8 cellular contexts compared by ENCODE assay signal in the genomic region with DNA sequence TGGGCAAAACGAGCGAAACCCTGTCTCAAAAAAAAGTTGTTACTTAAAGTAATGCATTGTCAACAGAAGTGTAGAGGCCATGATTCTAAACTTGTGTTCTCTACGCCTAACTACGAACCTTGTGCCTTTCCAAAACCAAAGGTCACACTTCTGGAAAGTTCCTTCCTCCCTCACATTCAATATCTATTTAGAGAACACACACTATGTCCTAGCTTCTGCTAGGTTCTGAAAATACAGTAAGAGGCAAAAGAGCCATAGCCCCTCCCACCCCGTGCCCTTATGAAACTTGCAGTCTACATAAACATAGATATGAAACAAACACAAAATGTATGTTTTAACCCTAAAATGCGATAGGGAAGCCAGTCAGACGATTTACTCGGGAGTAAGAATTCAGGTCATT. TPM values are rescaled to one million over a fixed set of nuclear protein-coding genes. Genes with fewer than 3 reads are reported as not detected.
A peak's percentile ranks its signal among the peaks of the same experiment; 100 is the strongest.
DNase-seq lines count a peak whose midpoint lies in the region; ATAC-seq and TF ChIP-seq lines count a peak whose summit lies in the region.

No MANE protein-coding gene starts in this region.

- peak overlapping the region; percentile 87 for H3K4me3 Mint-ChIP-seq in WTC11

- DNase-seq in AG04449 (ENCODE audit: low read depth, low spot score) = no peak
- no peak for DNase-seq in WTC11 (ENCODE audit: low spot score)
- DNase-seq in left ventricle myocardium inferior = no peak
- no peak for DNase-seq in smooth muscle cell (lab: John Stamatoyannopoulos, UW; ENCODE audit: unreplicated experiment)
- no peak for DNase-seq in ureter (ENCODE audit: low spot score)
- no peak for DNase-seq in DMS 273 treated with DMSO at 0.1 percent for 48 hours (lab: John Stamatoyannopoulos, UW)
- no peak for DNase-seq in NCI-H748 treated with DMSO at 0.1 percent for 48 hours (lab: John Stamatoyannopoulos, UW)

- no peaks in the 10 kb centered on the region for H3K79me2 ChIP-seq in smooth muscle cell (ENCODE audit: low read depth)

- H3K27me3 Mint-ChIP-seq in WTC11 (ENCODE audit: low read depth) = peaks cover 8% of the 10 kb centered on the region; the same call in 1 of the 2 replicates

- peaks cover 5% of the 10 kb centered on the region for H3K4me1 Mint-ChIP-seq in WTC11

- H2AFZ ChIP-seq in smooth muscle cell (ENCODE audit: low read depth) = peak overlapping the region; percentile 100

- H3K4me3 ChIP-seq in AG04449 (ENCODE audit: low read depth, low read length) = peak overlapping the region; percentile 66
- H3K4me3 ChIP-seq in left ventricle myocardium inferior = peak overlapping the region; percentile 72
- peak overlapping the region; percentile 65 for H3K4me3 ChIP-seq in smooth muscle cell

- no peaks in the 10 kb centered on the region for H4K20me1 ChIP-seq in smooth muscle cell (ENCODE audit: low read depth)

- H3F3A ChIP-seq in smooth muscle cell (ENCODE audit: low read depth) = peaks cover 7% of the 10 kb centered on the region

- ATAC-seq in GM21825 (IDR thresholded peaks at IDR 0.05; ENCODE audit: unreplicated experiment) = peak; percentile 11
- ATAC-seq in WTC11 = no peak

- CTCF ChIA-PET in AG04449 (lab: Yijun Ruan, JAX) = interaction anchor here (0.8 to 7.1 kb wide), 53 partner anchors 9 to 745 kb away, joined by 3 to 205 read pairs (median 5); a partner anchor contains a TSS
- CTCF ChIA-PET in WTC11 (lab: Charles Lee) = interaction anchor here (0.8 to 3.2 kb wide), 32 partner anchors 10 to 745 kb away, joined by 3 to 134 read pairs (median 4); a partner anchor contains a TSS

- peak overlapping the region; percentile 96 for H3K4me2 ChIP-seq in smooth muscle cell

- H3K36me3 ChIP-seq in left ventricle myocardium inferior = no peaks in the 10 kb centered on the region
- H3K36me3 ChIP-seq in smooth muscle cell (ENCODE audit: low read depth) = no peaks in the 10 kb centered on the region

- H3K36me3 Mint-ChIP-seq in WTC11 = no peaks in the 10 kb centered on the region

- no peak overlapping the region for H3K27ac Mint-ChIP-seq in WTC11

- H3K27me3 ChIP-seq in left ventricle myocardium inferior (ENCODE audit: low read depth) (no peaks in the 10 kb centered on the region), smooth muscle cell (ENCODE audit: low read depth) (no peaks in the 10 kb centered on the region)

- TF ChIP-seq CTCF in AG04449 (IDR thresholded peaks at IDR 0.05; ENCODE audit: insufficient read depth, low read length, missing control alignments) (no peak), WTC11 (IDR thresholded peaks at IDR 0.05) (no peak), left ventricle myocardium inferior (IDR thresholded peaks at IDR 0.05; ENCODE audit: borderline replicate concordance) (no peak), smooth muscle cell (IDR thresholded peaks at IDR 0.05; ENCODE audit: borderline replicate concordance, insufficient read depth, poor library complexity, severe bottlenecking) (no peak)

- WGBS in smooth muscle cell (ENCODE audit: low lambda C conversion rate) = 65% methylated on average over 8 of the region's 8 CpGs

- H3K9me3 ChIP-seq in left ventricle myocardium inferior (replicated peaks) = no peaks in the 10 kb centered on the region
- H3K9me3 ChIP-seq in smooth muscle cell (replicated peaks; ENCODE audit: low read depth) = no peaks in the 10 kb centered on the region

- peak overlapping the region; percentile 35 for H3K9ac ChIP-seq in smooth muscle cell (ENCODE audit: low read depth)

- POLR2A ChIA-PET in AG04449 (lab: Yijun Ruan, JAX) = interaction anchor here (0.7 to 1.6 kb wide), 5 partner anchors 17 to 740 kb away, joined by 3 to 6 read pairs (median 3); a partner anchor contains a TSS
- POLR2A ChIA-PET in WTC11 (lab: Charles Lee) = interaction anchor here (0.7 kb wide), 1 partner anchor 291 kb away, joined by 3 read pairs; no protein-coding TSS in a partner anchor

- H3K27ac ChIP-seq in left ventricle myocardium inferior (replicated peaks) = peak overlapping the region; percentile 87
- peak overlapping the region; percentile 54 for H3K27ac ChIP-seq in smooth muscle cell (ENCODE audit: low read depth)

- no peaks in the 10 kb centered on the region for H3K9me3 Mint-ChIP-seq in WTC11

- H3K4me1 ChIP-seq in left ventricle myocardium inferior (peaks cover 19% of the 10 kb centered on the region), smooth muscle cell (ENCODE audit: low read depth) (no peaks in the 10 kb centered on the region)

- intact Hi-C loops in left ventricle myocardium inferior (cut with micrococcal nuclease) = loop anchor here (5.0 to 10.0 kb wide), 2 partner anchors 309 to 512 kb away; no protein-coding TSS in a partner anchor

TF ChIP-seq in WTC11, 78 proteins besides CTCF, POLR2A, EP300 and RAD21:
- TF ChIP-seq JUN (CRISPR knock-in tag; IDR thresholded peaks at IDR 0.05) = no peak
- TF ChIP-seq SOX15 (CRISPR knock-in tag; IDR thresholded peaks at IDR 0.05) = no peak
- TF ChIP-seq, protein P1, sequence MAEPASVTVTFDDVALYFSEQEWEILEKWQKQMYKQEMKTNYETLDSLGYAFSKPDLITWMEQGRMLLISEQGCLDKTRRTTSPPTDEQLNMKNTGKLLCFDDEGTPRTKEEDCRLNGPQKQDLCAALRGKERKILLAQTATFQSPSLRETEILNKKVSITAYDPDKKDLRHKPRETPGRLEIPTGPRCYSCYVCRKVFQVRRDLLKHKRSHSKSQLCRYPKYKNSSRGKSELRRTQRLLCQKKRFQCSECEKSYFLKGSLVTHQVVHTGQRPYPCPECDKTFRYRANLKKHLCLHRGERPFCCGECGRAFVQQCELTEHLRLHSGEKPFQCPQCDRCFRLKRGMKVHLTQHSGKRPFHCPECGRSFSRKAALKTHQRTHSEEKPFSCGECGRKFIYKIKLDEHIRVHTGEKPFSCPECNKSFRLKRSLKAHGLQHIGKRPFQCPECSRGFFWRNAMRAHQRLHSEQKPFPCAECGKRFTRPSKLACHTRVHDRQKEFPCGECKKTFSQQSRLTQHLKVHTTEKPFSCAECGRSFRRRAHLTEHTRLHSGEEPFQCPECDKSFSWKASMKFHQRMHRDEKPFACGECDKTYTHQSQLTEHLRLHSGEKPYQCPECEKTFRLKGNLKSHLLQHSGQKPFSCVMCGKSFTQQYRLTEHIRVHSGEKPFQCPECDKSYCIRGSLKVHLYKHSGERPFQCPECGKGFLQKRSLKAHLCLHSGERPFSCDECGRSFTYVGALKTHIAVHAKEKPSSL (CRISPR knock-in tag; conservative IDR thresholded peaks at IDR 0.05) = no peak
- no peak for TF ChIP-seq CBFB (CRISPR knock-in tag; IDR thresholded peaks at IDR 0.05; ENCODE audit: low read depth)
- no peak for TF ChIP-seq KAT7 (CRISPR knock-in tag; IDR thresholded peaks at IDR 0.05; ENCODE audit: borderline replicate concordance)
- TF ChIP-seq RELA (CRISPR knock-in tag; IDR thresholded peaks at IDR 0.05; ENCODE audit: borderline replicate concordance) = no peak
- TF ChIP-seq, protein P2, sequence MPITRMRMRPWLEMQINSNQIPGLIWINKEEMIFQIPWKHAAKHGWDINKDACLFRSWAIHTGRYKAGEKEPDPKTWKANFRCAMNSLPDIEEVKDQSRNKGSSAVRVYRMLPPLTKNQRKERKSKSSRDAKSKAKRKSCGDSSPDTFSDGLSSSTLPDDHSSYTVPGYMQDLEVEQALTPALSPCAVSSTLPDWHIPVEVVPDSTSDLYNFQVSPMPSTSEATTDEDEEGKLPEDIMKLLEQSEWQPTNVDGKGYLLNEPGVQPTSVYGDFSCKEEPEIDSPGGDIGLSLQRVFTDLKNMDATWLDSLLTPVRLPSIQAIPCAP (CRISPR knock-in tag; IDR thresholded peaks at IDR 0.05) = no peak
- TF ChIP-seq ZNF317 (CRISPR knock-in tag; IDR thresholded peaks at IDR 0.05; ENCODE audit: borderline replicate concordance, low read depth) = no peak
- TF ChIP-seq FOXJ3 (CRISPR knock-in tag; IDR thresholded peaks at IDR 0.05; ENCODE audit: borderline replicate concordance) = no peak
- TF ChIP-seq TCF7 (CRISPR knock-in tag; IDR thresholded peaks at IDR 0.05; ENCODE audit: low read depth) = no peak
- TF ChIP-seq ZNF232 (CRISPR knock-in tag; IDR thresholded peaks at IDR 0.05) = no peak
- no peak for TF ChIP-seq ZNF396 (CRISPR knock-in tag; IDR thresholded peaks at IDR 0.05; ENCODE audit: borderline replicate concordance)

RNA-seq across cellular contexts. Expression of a gene that starts 36.4 kb away (rescaled TPM):
- total RNA-seq in WTC11 (2021) (15.7 to 17.4 TPM (median 16.2 TPM) in 3 replicates), left ventricle myocardium inferior (20.6 TPM), smooth muscle cell (47.3 and 55.5 TPM in 2 replicates), ureter (33.8 TPM)
- 27.8 and 31.7 TPM in 2 replicates for polyA plus RNA-seq in smooth muscle cell
